19 cellular contexts compared by ENCODE assay signal in genomic region chr4:107269175-107269574, GRCh38.
"Had no signal": no experiment of that assay in that cellular context is flagged by ENCODE, and none has a peak within 500 bp of the region (broad histone marks: within the 10 kb centered on the region; RNA-seq: fewer than 3 reads in every experiment).

No MANE protein-coding gene starts in this region.

- H3K27ac ChIP-seq: SJSA1, SK-N-MC had no signal

- H3K9me3 ChIP-seq: SJSA1 had no signal

- H3K4me3 ChIP-seq: SJSA1, SK-N-MC had no signal

- H3K4me1 ChIP-seq: SJSA1 had no signal

- H3K27me3 ChIP-seq: SJSA1 had no signal

- DNase-seq: KBM-7, NCI-H1092, NCI-H1105 treated with DMSO at 0.1 percent for 48 hours, NCI-H1417 treated with DMSO at 0.1 percent for 48 hours, NCI-H146, NCI-H1694 treated with DMSO at 0.1 percent for 48 hours, NCI-H1930, NCI-H2081, NCI-H2107, NCI-H2227 treated with DMSO at 0.1 percent for 48 hours, NCI-H524, NCI-H69, NCI-H774, Right ventricle myocardium superior, RPMI8226, SIG-M5 had no signal

- FAIRE-seq: RCC 7860 had no signal

- H3K36me3 ChIP-seq: SJSA1 had no signal
